ENCODE assay signal across 1 cellular context in the genomic region with DNA sequence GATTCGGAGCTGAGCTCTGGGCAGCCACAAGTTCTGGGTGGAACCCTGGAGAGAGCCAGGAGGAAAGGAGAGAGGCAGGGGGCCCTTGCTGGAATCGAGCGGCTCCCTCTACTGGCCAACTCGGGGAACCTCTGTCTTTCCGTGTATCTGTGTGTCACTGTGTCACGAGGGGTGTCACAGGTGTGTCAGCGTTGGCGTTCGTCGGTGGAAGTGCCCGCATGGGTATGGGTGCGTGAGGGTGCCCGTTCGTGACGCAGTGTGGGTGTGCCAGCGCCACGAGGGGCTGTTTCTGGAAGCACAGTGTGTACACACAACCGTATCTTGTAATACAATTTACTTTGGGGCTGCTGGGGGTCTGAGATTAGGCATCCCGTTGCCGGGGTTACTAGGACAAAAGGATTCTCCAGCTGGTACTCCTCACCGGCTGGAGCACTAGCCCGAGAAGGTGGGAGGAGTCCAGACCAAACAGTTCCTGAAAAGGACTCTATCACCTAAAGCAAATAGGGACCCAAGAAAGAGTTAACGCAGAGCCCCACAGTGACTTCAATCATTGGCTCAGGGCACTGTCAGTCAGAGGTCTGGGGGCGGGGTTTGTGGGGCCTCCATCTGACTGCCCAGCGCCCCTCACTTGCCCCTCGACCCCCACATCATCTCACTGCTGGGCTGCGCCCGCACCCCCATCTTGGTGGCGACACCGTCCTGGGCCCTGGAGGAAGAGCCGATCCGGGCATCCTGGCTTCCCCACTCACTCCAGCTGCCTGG.
TF ChIP-seq lines count a peak whose summit lies in the region.

No MANE protein-coding gene starts in this region.

TF ChIP-seq in HepG2, 621 proteins besides CTCF, POLR2A, EP300 and RAD21 (continues in another document):
- TF ChIP-seq CCDC6 (CRISPR knock-in tag; IDR thresholded peaks at IDR 0.05) (no peak), TCF7 (IDR thresholded peaks at IDR 0.05; ENCODE audit: low read depth) (no peak), FOXO1 (CRISPR knock-in tag; IDR thresholded peaks at IDR 0.05) (no peak), PPARG (CRISPR knock-in tag; conservative IDR thresholded peaks at IDR 0.05) (no peak), PHB2 (IDR thresholded peaks at IDR 0.05; ENCODE audit: partially characterized antibody) (no peak), CEBPG (CRISPR knock-in tag; IDR thresholded peaks at IDR 0.05) (no peak), TEAD3 (CRISPR knock-in tag; optimal IDR thresholded peaks at IDR 0.05; ENCODE audit: borderline replicate concordance) (peak; percentile 59), ZNF724P (CRISPR knock-in tag; IDR thresholded peaks at IDR 0.05; ENCODE audit: borderline replicate concordance) (no peak), BRD4 (CRISPR knock-in tag; IDR thresholded peaks at IDR 0.05) (no peak), ZBTB21 (CRISPR knock-in tag; IDR thresholded peaks at IDR 0.05) (0 out of 2 replicates have a peak, but pooled peaks have one; percentile 30), FOXA1 (IDR thresholded peaks at IDR 0.05) (no peak), FOXA1 (CRISPR knock-in tag; IDR thresholded peaks at IDR 0.05) (no peak), ZNF484 (CRISPR knock-in tag; IDR thresholded peaks at IDR 0.05; ENCODE audit: borderline replicate concordance, low read depth) (no peak), DR1 (CRISPR knock-in tag; IDR thresholded peaks at IDR 0.05) (no peak), NR2F6 (IDR thresholded peaks at IDR 0.05) (no peak), NR2F6 (CRISPR knock-in tag; IDR thresholded peaks at IDR 0.05) (no peak), ZNF496 (CRISPR knock-in tag; IDR thresholded peaks at IDR 0.05; ENCODE audit: insufficient replicate concordance) (no peak), IRF2 (CRISPR knock-in tag; IDR thresholded peaks at IDR 0.05) (peak; percentile 30; the same call in 1 of the 2 replicates), ZFY (CRISPR knock-in tag; IDR thresholded peaks at IDR 0.05) (peak; percentile 7; the same call in 1 of the 2 replicates), ZNF678 (CRISPR knock-in tag; IDR thresholded peaks at IDR 0.05) (no peak), ZSCAN25 (CRISPR knock-in tag; IDR thresholded peaks at IDR 0.05) (peak; percentile 28; the same call in 1 of the 2 replicates), ZIK1 (CRISPR knock-in tag; IDR thresholded peaks at IDR 0.05; ENCODE audit: borderline replicate concordance, low read depth) (0 out of 2 replicates have a peak, but pooled peaks have one; percentile 46), FOXM1 (CRISPR knock-in tag; IDR thresholded peaks at IDR 0.05) (no peak), ZNF616 (CRISPR knock-in tag; IDR thresholded peaks at IDR 0.05; ENCODE audit: low read depth) (no peak), NR3C1 (CRISPR knock-in tag; IDR thresholded peaks at IDR 0.05) (no peak), GABPB1 (CRISPR knock-in tag; IDR thresholded peaks at IDR 0.05) (no peak; the same call in none of the 2 replicates), HMG20A (CRISPR knock-in tag; IDR thresholded peaks at IDR 0.05; ENCODE audit: borderline replicate concordance) (no peak), ZNF10 (CRISPR knock-in tag; IDR thresholded peaks at IDR 0.05; ENCODE audit: borderline replicate concordance, low read depth) (no peak), ZNF256 (CRISPR knock-in tag; conservative IDR thresholded peaks at IDR 0.05) (no peak)
- TF ChIP-seq, protein P1, sequence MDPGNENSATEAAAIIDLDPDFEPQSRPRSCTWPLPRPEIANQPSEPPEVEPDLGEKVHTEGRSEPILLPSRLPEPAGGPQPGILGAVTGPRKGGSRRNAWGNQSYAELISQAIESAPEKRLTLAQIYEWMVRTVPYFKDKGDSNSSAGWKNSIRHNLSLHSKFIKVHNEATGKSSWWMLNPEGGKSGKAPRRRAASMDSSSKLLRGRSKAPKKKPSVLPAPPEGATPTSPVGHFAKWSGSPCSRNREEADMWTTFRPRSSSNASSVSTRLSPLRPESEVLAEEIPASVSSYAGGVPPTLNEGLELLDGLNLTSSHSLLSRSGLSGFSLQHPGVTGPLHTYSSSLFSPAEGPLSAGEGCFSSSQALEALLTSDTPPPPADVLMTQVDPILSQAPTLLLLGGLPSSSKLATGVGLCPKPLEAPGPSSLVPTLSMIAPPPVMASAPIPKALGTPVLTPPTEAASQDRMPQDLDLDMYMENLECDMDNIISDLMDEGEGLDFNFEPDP (CRISPR knock-in tag; conservative IDR thresholded peaks at IDR 0.05): no peak
- TF ChIP-seq, protein P2, sequence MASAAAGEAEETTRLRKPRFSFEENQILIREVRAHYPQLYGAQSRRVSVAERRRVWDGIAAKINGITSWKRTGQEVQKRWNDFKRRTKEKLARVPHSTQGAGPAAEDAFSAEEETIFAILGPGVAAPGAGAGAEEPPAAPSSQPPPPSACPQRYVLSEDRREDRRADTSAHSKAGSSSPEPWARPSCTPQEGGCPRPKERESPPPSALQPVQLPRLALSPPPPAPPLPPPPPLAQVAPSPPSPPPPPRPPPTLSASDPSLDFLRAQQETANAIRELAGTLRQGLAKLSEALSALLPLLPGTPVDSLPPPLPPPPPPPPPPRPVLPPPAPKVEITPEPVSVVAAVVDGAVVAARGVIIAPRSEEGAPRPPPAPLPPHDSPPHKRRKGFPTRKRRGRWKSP (CRISPR knock-in tag; IDR thresholded peaks at IDR 0.05): no peak
- TF ChIP-seq, protein P3, sequence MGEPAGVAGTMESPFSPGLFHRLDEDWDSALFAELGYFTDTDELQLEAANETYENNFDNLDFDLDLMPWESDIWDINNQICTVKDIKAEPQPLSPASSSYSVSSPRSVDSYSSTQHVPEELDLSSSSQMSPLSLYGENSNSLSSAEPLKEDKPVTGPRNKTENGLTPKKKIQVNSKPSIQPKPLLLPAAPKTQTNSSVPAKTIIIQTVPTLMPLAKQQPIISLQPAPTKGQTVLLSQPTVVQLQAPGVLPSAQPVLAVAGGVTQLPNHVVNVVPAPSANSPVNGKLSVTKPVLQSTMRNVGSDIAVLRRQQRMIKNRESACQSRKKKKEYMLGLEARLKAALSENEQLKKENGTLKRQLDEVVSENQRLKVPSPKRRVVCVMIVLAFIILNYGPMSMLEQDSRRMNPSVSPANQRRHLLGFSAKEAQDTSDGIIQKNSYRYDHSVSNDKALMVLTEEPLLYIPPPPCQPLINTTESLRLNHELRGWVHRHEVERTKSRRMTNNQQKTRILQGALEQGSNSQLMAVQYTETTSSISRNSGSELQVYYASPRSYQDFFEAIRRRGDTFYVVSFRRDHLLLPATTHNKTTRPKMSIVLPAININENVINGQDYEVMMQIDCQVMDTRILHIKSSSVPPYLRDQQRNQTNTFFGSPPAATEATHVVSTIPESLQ (CRISPR knock-in tag; conservative IDR thresholded peaks at IDR 0.05): no peak
- TF ChIP-seq, protein P4, sequence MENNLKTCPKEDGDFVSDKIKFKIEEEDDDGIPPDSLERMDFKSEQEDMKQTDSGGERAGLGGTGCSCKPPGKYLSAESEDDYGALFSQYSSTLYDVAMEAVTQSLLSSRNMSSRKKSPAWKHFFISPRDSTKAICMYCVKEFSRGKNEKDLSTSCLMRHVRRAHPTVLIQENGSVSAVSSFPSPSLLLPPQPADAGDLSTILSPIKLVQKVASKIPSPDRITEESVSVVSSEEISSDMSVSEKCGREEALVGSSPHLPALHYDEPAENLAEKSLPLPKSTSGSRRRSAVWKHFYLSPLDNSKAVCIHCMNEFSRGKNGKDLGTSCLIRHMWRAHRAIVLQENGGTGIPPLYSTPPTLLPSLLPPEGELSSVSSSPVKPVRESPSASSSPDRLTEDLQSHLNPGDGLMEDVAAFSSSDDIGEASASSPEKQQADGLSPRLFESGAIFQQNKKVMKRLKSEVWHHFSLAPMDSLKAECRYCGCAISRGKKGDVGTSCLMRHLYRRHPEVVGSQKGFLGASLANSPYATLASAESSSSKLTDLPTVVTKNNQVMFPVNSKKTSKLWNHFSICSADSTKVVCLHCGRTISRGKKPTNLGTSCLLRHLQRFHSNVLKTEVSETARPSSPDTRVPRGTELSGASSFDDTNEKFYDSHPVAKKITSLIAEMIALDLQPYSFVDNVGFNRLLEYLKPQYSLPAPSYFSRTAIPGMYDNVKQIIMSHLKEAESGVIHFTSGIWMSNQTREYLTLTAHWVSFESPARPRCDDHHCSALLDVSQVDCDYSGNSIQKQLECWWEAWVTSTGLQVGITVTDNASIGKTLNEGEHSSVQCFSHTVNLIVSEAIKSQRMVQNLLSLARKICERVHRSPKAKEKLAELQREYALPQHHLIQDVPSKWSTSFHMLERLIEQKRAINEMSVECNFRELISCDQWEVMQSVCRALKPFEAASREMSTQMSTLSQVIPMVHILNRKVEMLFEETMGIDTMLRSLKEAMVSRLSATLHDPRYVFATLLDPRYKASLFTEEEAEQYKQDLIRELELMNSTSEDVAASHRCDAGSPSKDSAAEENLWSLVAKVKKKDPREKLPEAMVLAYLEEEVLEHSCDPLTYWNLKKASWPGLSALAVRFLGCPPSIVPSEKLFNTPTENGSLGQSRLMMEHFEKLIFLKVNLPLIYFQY (CRISPR knock-in tag; IDR thresholded peaks at IDR 0.05; ENCODE audit: borderline replicate concordance): peak; percentile 14; the same call in 1 of the 2 replicates
- TF ChIP-seq, protein P5, sequence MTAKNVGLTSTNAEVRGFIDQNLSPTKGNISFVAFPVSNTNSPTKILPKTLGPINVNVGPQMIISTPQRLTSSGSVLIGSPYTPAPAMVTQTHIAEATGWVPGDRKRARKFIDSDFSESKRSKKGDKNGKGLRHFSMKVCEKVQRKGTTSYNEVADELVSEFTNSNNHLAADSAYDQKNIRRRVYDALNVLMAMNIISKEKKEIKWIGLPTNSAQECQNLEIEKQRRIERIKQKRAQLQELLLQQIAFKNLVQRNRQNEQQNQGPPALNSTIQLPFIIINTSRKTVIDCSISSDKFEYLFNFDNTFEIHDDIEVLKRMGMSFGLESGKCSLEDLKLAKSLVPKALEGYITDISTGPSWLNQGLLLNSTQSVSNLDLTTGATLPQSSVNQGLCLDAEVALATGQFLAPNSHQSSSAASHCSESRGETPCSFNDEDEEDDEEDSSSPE (CRISPR knock-in tag; IDR thresholded peaks at IDR 0.05): no peak
- TF ChIP-seq, protein P6, sequence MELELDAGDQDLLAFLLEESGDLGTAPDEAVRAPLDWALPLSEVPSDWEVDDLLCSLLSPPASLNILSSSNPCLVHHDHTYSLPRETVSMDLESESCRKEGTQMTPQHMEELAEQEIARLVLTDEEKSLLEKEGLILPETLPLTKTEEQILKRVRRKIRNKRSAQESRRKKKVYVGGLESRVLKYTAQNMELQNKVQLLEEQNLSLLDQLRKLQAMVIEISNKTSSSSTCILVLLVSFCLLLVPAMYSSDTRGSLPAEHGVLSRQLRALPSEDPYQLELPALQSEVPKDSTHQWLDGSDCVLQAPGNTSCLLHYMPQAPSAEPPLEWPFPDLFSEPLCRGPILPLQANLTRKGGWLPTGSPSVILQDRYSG (CRISPR knock-in tag; IDR thresholded peaks at IDR 0.05): no peak
- TF ChIP-seq, protein P7, sequence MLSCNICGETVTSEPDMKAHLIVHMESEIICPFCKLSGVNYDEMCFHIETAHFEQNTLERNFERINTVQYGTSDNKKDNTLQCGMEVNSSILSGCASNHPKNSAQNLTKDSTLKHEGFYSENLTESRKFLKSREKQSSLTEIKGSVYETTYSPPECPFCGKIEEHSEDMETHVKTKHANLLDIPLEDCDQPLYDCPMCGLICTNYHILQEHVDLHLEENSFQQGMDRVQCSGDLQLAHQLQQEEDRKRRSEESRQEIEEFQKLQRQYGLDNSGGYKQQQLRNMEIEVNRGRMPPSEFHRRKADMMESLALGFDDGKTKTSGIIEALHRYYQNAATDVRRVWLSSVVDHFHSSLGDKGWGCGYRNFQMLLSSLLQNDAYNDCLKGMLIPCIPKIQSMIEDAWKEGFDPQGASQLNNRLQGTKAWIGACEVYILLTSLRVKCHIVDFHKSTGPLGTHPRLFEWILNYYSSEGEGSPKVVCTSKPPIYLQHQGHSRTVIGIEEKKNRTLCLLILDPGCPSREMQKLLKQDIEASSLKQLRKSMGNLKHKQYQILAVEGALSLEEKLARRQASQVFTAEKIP (CRISPR knock-in tag; IDR thresholded peaks at IDR 0.05; ENCODE audit: borderline replicate concordance): no peak
- TF ChIP-seq, protein P8, sequence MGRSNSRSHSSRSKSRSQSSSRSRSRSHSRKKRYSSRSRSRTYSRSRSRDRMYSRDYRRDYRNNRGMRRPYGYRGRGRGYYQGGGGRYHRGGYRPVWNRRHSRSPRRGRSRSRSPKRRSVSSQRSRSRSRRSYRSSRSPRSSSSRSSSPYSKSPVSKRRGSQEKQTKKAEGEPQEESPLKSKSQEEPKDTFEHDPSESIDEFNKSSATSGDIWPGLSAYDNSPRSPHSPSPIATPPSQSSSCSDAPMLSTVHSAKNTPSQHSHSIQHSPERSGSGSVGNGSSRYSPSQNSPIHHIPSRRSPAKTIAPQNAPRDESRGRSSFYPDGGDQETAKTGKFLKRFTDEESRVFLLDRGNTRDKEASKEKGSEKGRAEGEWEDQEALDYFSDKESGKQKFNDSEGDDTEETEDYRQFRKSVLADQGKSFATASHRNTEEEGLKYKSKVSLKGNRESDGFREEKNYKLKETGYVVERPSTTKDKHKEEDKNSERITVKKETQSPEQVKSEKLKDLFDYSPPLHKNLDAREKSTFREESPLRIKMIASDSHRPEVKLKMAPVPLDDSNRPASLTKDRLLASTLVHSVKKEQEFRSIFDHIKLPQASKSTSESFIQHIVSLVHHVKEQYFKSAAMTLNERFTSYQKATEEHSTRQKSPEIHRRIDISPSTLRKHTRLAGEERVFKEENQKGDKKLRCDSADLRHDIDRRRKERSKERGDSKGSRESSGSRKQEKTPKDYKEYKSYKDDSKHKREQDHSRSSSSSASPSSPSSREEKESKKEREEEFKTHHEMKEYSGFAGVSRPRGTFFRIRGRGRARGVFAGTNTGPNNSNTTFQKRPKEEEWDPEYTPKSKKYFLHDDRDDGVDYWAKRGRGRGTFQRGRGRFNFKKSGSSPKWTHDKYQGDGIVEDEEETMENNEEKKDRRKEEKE (IDR thresholded peaks at IDR 0.05): no peak
- TF ChIP-seq, protein P9, sequence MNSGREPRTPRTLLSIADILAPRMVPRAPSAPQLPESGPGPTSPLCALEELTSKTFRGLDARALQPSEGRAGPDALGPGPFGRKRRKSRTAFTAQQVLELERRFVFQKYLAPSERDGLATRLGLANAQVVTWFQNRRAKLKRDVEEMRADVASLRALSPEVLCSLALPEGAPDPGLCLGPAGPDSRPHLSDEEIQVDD (CRISPR knock-in tag; IDR thresholded peaks at IDR 0.05; ENCODE audit: borderline replicate concordance): no peak
- TF ChIP-seq, protein P10, sequence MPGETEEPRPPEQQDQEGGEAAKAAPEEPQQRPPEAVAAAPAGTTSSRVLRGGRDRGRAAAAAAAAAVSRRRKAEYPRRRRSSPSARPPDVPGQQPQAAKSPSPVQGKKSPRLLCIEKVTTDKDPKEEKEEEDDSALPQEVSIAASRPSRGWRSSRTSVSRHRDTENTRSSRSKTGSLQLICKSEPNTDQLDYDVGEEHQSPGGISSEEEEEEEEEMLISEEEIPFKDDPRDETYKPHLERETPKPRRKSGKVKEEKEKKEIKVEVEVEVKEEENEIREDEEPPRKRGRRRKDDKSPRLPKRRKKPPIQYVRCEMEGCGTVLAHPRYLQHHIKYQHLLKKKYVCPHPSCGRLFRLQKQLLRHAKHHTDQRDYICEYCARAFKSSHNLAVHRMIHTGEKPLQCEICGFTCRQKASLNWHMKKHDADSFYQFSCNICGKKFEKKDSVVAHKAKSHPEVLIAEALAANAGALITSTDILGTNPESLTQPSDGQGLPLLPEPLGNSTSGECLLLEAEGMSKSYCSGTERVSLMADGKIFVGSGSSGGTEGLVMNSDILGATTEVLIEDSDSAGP (CRISPR knock-in tag; IDR thresholded peaks at IDR 0.05; ENCODE audit: borderline replicate concordance): peak; percentile 76; the same call in 1 of the 2 replicates
